In genomic region chr2:178517496-178517895, GRCh38 we compare ENCODE assay signal across 31 cellular contexts.
"Had no signal": no experiment of that assay in that cellular context is flagged by ENCODE, and none has a peak within 500 bp of the region (broad histone marks: within the 10 kb centered on the region; RNA-seq: fewer than 3 reads in every experiment).

No MANE protein-coding gene starts in this region.

- H3K27ac ChIP-seq: ascending aorta, body of pancreas, breast epithelium, PC-9, RWPE1, VCaP had no signal

- DNase-seq: activated B cell treated with CpG ODN at 0.5 μM for 24 hours; activated CD4-positive, alpha-beta memory T cell treated with anti-CD3 and anti-CD28 coated beads, Interleukin-2, amount 10 ng/mL, durations not matched to agents 7 days and 5 days; activated CD4-positive, alpha-beta T cell treated with anti-CD3 and anti-CD28 coated beads for 4 hours; activated CD4-positive, CD25-positive, alpha-beta regulatory T cell treated with anti-CD3 and anti-CD28 coated beads, Interleukin-2, amount 50 U/mL, for 72 hours; activated CD8-positive, alpha-beta memory T cell treated with anti-CD3 and anti-CD28 coated beads for 24 hours; activated CD8-positive, alpha-beta memory T cell treated with anti-CD3 and anti-CD28 coated beads, Interleukin-2, amount 10 ng/mL, durations not matched to agents 7 days and 5 days; activated CD8-positive, alpha-beta memory T cell treated with anti-CD3 and anti-CD28 coated beads, Interleukin-2, amount 50 U/mL, for 48 hours; activated effector memory CD4-positive, alpha-beta T cell treated with anti-CD3 and anti-CD28 coated beads, Interleukin-2, amount 50 U/mL, for 16 hours; activated naive CD4-positive, alpha-beta T cell; activated naive CD8-positive, alpha-beta T cell treated with anti-CD3 and anti-CD28 coated beads, Interleukin-2, amount 10 ng/mL, durations not matched to agents 7 days and 5 days; activated T-cell treated with anti-CD3 and anti-CD28 coated beads, Interleukin-2, amount 50 U/mL, for 48 hours; amygdala; body of pancreas; NCI-H1105; NCI-H1436; NCI-H1694; NCI-H1930; NCI-H2081 treated with DMSO at 0.1 percent for 48 hours; NCI-H345; NCI-H526; NCI-H748 treated with DMSO at 0.1 percent for 48 hours; PC-9; SW 1271; T-helper 1 cell; T-helper 2 cell; T-helper 9 cell had no signal

- H3K27me3 ChIP-seq: ascending aorta, body of pancreas, breast epithelium had no signal

- ATAC-seq: activated CD8-positive, alpha-beta memory T cell treated with anti-CD3 and anti-CD28 coated beads, Interleukin-2, amount 10 ng/mL, durations not matched to agents 7 days and 5 days; body of pancreas; Right ventricle myocardium inferior had no signal

- H3K4me1 ChIP-seq: ascending aorta, body of pancreas, breast epithelium had no signal

- H3K36me3 ChIP-seq: breast epithelium had no signal

- H2AFZ ChIP-seq: PC-9 had no signal

- H3K4me2 ChIP-seq: PC-9 had no signal

- H3K4me3 ChIP-seq: ascending aorta, body of pancreas, breast epithelium, PC-9 had no signal
